Comparison of ENCODE assay signal across 8 cellular contexts in genomic region chr4:22514431-22514830, GRCh38.
DNase-seq lines count a peak whose midpoint lies in the region; ATAC-seq and TF ChIP-seq lines count a peak whose summit lies in the region.

No MANE protein-coding gene starts in this region.

- H2AFZ ChIP-seq in parathyroid adenoma: no peak overlapping the region

- H3K4me1 ChIP-seq in RWPE2 (ENCODE audit: insufficient read depth, poor library complexity, severe bottlenecking) (peaks cover 7% of the 10 kb centered on the region), parathyroid adenoma (no peaks in the 10 kb centered on the region)

- no peaks in the 10 kb centered on the region for H3K36me3 ChIP-seq in GM06990 (ENCODE audit: control insufficient read depth, insufficient read depth, low read length)
- H3K36me3 ChIP-seq in RWPE2 (ENCODE audit: low read depth): no peaks in the 10 kb centered on the region
- H3K36me3 ChIP-seq in parathyroid adenoma (ENCODE audit: control insufficient read depth, insufficient read depth, low read length): no peaks in the 10 kb centered on the region

- H3K9me3 ChIP-seq in RWPE2 (ENCODE audit: severe bottlenecking): no peaks in the 10 kb centered on the region
- H3K9me3 ChIP-seq in parathyroid adenoma (ENCODE audit: control insufficient read depth, low read length): no peaks in the 10 kb centered on the region

- peak overlapping the region; percentile 49 for H3K4me3 ChIP-seq in GM06990 (replicated peaks; ENCODE audit: low read depth, low read length)
- peak overlapping the region; percentile 85 for H3K4me3 ChIP-seq in RWPE2 (ENCODE audit: severe bottlenecking)
- H3K4me3 ChIP-seq in parathyroid adenoma (ENCODE audit: low read depth, low read length): peak overlapping the region; percentile 71

- TF ChIP-seq CTCF in GM06990 (IDR thresholded peaks at IDR 0.05; ENCODE audit: insufficient read depth, low read length, poor library complexity, severe bottlenecking) (no peak), RWPE2 (IDR thresholded peaks at IDR 0.05; ENCODE audit: poor library complexity, severe bottlenecking) (no peak), parathyroid adenoma (IDR thresholded peaks at IDR 0.05) (no peak)

- peak overlapping the region; percentile 92 for H3K4me2 ChIP-seq in parathyroid adenoma (ENCODE audit: low read length)

- no peak for DNase-seq in GM06990 (ENCODE audit: extremely low read depth, insufficient read length)
- DNase-seq in RWPE2 (ENCODE audit: low spot score): no peak
- DNase-seq in fibroblast of gingiva (ENCODE audit: low read depth): peak; percentile 60
- no peak for DNase-seq in T-helper 9 cell
- DNase-seq in RPMI8226: no peak
- DNase-seq in T1000 (lab: John Stamatoyannopoulos, UW): no peak
- DNase-seq in activated CD8-positive, alpha-beta memory T cell treated with anti-CD3 and anti-CD28 coated beads for 24 hours: no peak

- no peak overlapping the region for H3K9ac ChIP-seq in parathyroid adenoma

- ATAC-seq in RWPE2 (ENCODE audit: low read depth): no peak

- peak overlapping the region; percentile 77 for H3K27ac ChIP-seq in RWPE2 (ENCODE audit: poor library complexity, severe bottlenecking)
- no peak overlapping the region for H3K27ac ChIP-seq in parathyroid adenoma

- peaks cover 14% of the 10 kb centered on the region for H3K79me2 ChIP-seq in parathyroid adenoma

- H3K27me3 ChIP-seq in GM06990 (replicated peaks; ENCODE audit: control insufficient read depth, insufficient read depth, low read length): no peaks in the 10 kb centered on the region; the same call in 1 of the 2 replicates
- H3K27me3 ChIP-seq in RWPE2 (ENCODE audit: insufficient read depth, poor library complexity, severe bottlenecking): no peaks in the 10 kb centered on the region
- no peaks in the 10 kb centered on the region for H3K27me3 ChIP-seq in parathyroid adenoma (ENCODE audit: control insufficient read depth, insufficient read depth, low read length)
